Comparison of ENCODE assay signal across 8 cellular contexts in genomic region chr7:21253740-21254687, GRCh38.
DNase-seq lines count a peak whose midpoint lies in the region; ATAC-seq and TF ChIP-seq lines count a peak whose summit lies in the region.

No MANE protein-coding gene starts in this region.

- ATAC-seq in HG02938 (IDR thresholded peaks at IDR 0.05; ENCODE audit: unreplicated experiment): no peak

- H3K36me3 ChIP-seq in MM.1S (replicated peaks; ENCODE audit: insufficient read depth, low read length): no peaks in the 10 kb centered on the region

- DNase-seq in AG09309 (ENCODE audit: low read depth) (no peak), GM13976 (ENCODE audit: low spot score) (peak; percentile 41), MM.1S (peak; percentile 42), SHP77 (lab: John Stamatoyannopoulos, UW) (peak; percentile 91 to 93), anterior cingulate cortex (lab: John Stamatoyannopoulos, UW) (peak in 36 of 58 donors; percentile 1 to 50 (median 26)), iPS-NIHi7 (ENCODE audit: extremely low spot score) (peak; percentile 78)
- DNase-seq in stimulated activated CD4-positive, alpha-beta T cell treated with anti-CD3 and anti-CD28 coated beads, Interleukin-1b, Interleukin-23, amount 100 ng/mL, for 4 hours (ENCODE audit: low read depth in 2 of 2): peak; percentile 9 to 15

- TF ChIP-seq CTCF in AG09309 (IDR thresholded peaks at IDR 0.05; ENCODE audit: control insufficient read depth, insufficient read depth, low read depth, low read length, missing control alignments) (peak; percentile 65), GM13976 (IDR thresholded peaks at IDR 0.05; ENCODE audit: borderline replicate concordance, control extremely low read depth, extremely low read depth, insufficient read depth, missing control alignments) (peak; percentile 61), MM.1S (IDR thresholded peaks at IDR 0.05; ENCODE audit: low read length) (peak; percentile 37)

- H3K79me2 ChIP-seq in MM.1S (ENCODE audit: low read length): no peaks in the 10 kb centered on the region

- H3K4me1 ChIP-seq in MM.1S (ENCODE audit: low read length): no peaks in the 10 kb centered on the region

- H3K4me3 ChIP-seq in AG09309 (ENCODE audit: control insufficient read depth, low read depth, low read length) (no peak overlapping the region), MM.1S (ENCODE audit: low read length) (no peak overlapping the region)

- no peak overlapping the region for H3K27ac ChIP-seq in MM.1S (ENCODE audit: low read length)

- H2AFZ ChIP-seq in MM.1S (ENCODE audit: low read length): no peak overlapping the region

- H3F3A ChIP-seq in MM.1S (ENCODE audit: insufficient read depth, low read length): no peaks in the 10 kb centered on the region

- no peak overlapping the region for H3K4me2 ChIP-seq in MM.1S (ENCODE audit: low read depth, low read length)

- H3K9ac ChIP-seq in MM.1S (ENCODE audit: low read length): no peak overlapping the region

- no peaks in the 10 kb centered on the region for H3K9me3 ChIP-seq in MM.1S (replicated peaks; ENCODE audit: insufficient read depth, low read length)

- no peaks in the 10 kb centered on the region for H4K20me1 ChIP-seq in MM.1S (ENCODE audit: insufficient read depth, low read length)

- no peaks in the 10 kb centered on the region for H3K27me3 ChIP-seq in MM.1S (replicated peaks; ENCODE audit: insufficient read depth, low read length)

- H3K9me2 ChIP-seq in MM.1S (replicated peaks; ENCODE audit: insufficient read depth, low read length): no peaks in the 10 kb centered on the region

- in situ Hi-C loops in GM13976 (cut with MboI; ENCODE audit: low sequenced_read_pairs, unreplicated experiment): loop anchor here (25.0 kb wide), 3 partner anchors 258 to 758 kb away; no protein-coding TSS in a partner anchor
